In genomic region chr14:95699397-95699796, GRCh38 we compare ENCODE assay signal across 14 cellular contexts. TPM values are rescaled to one million over a fixed set of nuclear protein-coding genes. Genes with fewer than 3 reads are reported as not detected.
DNase-seq lines count a peak whose midpoint lies in the region; ATAC-seq and TF ChIP-seq lines count a peak whose summit lies in the region.
"Had no signal": no experiment of that assay in that cellular context is flagged by ENCODE, and none has a peak within 500 bp of the region (broad histone marks: within the 10 kb centered on the region; RNA-seq: fewer than 3 reads in every experiment).

No MANE protein-coding gene starts in this region.

- H3K9ac ChIP-seq in neuronal stem cell (ENCODE audit: low read depth, low read length, poor library complexity), result no peak overlapping the region

- H3K9me3 ChIP-seq in psoas muscle (no peaks in the 10 kb centered on the region), neuronal stem cell (replicated peaks in 1 of 2; ENCODE audit: control insufficient read depth in 2 of 2, insufficient read depth in 1 of 2, low read depth in 1 of 2, low read length in 2 of 2) (no peaks in the 10 kb centered on the region)
- H3K9me3 ChIP-seq: gastrocnemius medialis had no signal

- no peak overlapping the region for H3K4ac ChIP-seq in neuronal stem cell (ENCODE audit: low read length)

- H3K18ac ChIP-seq in neuronal stem cell (ENCODE audit: low read length), result no peak overlapping the region

- H3K36me3 ChIP-seq in psoas muscle (ENCODE audit: insufficient read depth in 1 of 2, low read depth in 1 of 2) (no peaks in the 10 kb centered on the region), neuronal stem cell (replicated peaks in 1 of 2; ENCODE audit: control insufficient read depth in 2 of 2, insufficient read depth in 2 of 2, low read length in 2 of 2) (no peaks in the 10 kb centered on the region)
- H3K36me3 ChIP-seq: gastrocnemius medialis had no signal

- H3K4me3 ChIP-seq in GM08714 (ENCODE audit: low read length), result peak overlapping the region; percentile 15; the same call in 1 of the 2 replicates
- no peak overlapping the region for H3K4me3 ChIP-seq in psoas muscle
- no peak overlapping the region for H3K4me3 ChIP-seq in neuronal stem cell (ENCODE audit: low read length in 2 of 2)
- H3K4me3 ChIP-seq: gastrocnemius medialis had no signal

- WGBS in psoas muscle, 3 donors, result 52 to 62% (median 56%) methylated on average over 4 of the region's 4 CpGs
- WGBS in neuronal stem cell (ENCODE audit: extremely low coverage in 2 of 2, insufficient read length in 2 of 2, insufficient replicate concordance in 1 of 2), 2 donors, result no CpG with 5 or more reads among the region's 4 CpGs

- no peak overlapping the region for H2BK15ac ChIP-seq in neuronal stem cell (ENCODE audit: low read length)

- H3K4me2 ChIP-seq in neuronal stem cell (ENCODE audit: insufficient read depth, low read length, poor library complexity, severe bottlenecking), result no peak overlapping the region

- no peak overlapping the region for H2BK5ac ChIP-seq in neuronal stem cell (ENCODE audit: low read length)

- no peak overlapping the region for H2BK12ac ChIP-seq in neuronal stem cell (ENCODE audit: low read length)

- no peaks in the 10 kb centered on the region for H3K79me1 ChIP-seq in neuronal stem cell (ENCODE audit: low read depth, low read length)

- H2BK120ac ChIP-seq in neuronal stem cell (ENCODE audit: low read depth, low read length), result no peak overlapping the region

- no peak overlapping the region for H4K91ac ChIP-seq in neuronal stem cell (ENCODE audit: low read depth, low read length, poor library complexity)

- peaks cover 0 to 22% (median 2%) of the 10 kb centered on the region in 3 donors for H3K27me3 ChIP-seq in psoas muscle (ENCODE audit: insufficient read depth in 3 of 3, low read length in 2 of 3)
- H3K27me3 ChIP-seq in neuronal stem cell (ENCODE audit: control insufficient read depth in 3 of 3, insufficient read depth in 3 of 3, low read depth in 1 of 3, low read length in 3 of 3), result peaks cover 0 to 2% (median 0%) of the 10 kb centered on the region in 3 experiments

- H3K23ac ChIP-seq in neuronal stem cell (ENCODE audit: low read depth, low read length, poor library complexity), result no peak overlapping the region

- no peaks in the 10 kb centered on the region for H3K9me3 Mint-ChIP-seq in activated naive CD8-positive, alpha-beta T cell treated with anti-CD3 and anti-CD28 coated beads for 36 hours
- H3K9me3 Mint-ChIP-seq: T-helper 1 cell treated with Interleukin-12 subunit alpha and Interleukin-12 subunit beta and Interleukin-4 antibody, amounts not matched to agents 30 μg/mL and 1 μg/mL, for 36 hours had no signal

- ATAC-seq in GM19372 (IDR thresholded peaks at IDR 0.05; ENCODE audit: low read depth, unreplicated experiment), result peak; percentile 39
- peak; percentile 59 for ATAC-seq in HG02852 (IDR thresholded peaks at IDR 0.05; ENCODE audit: unreplicated experiment)
- no peak for ATAC-seq in psoas muscle
- ATAC-seq: gastrocnemius medialis had no signal

- peak overlapping the region; percentile 38 for H3K27ac Mint-ChIP-seq in activated naive CD8-positive, alpha-beta T cell treated with anti-CD3 and anti-CD28 coated beads for 36 hours
- H3K27ac Mint-ChIP-seq: HFFc6; mesothelial cell of epicardium; T-helper 1 cell treated with Interleukin-12 subunit alpha and Interleukin-12 subunit beta and Interleukin-4 antibody, amounts not matched to agents 30 μg/mL and 1 μg/mL, for 36 hours had no signal

- no peak overlapping the region for H2AFZ ChIP-seq in neuronal stem cell (ENCODE audit: low read length)

- H3K4me1 ChIP-seq in psoas muscle (no peaks in the 10 kb centered on the region), neuronal stem cell (ENCODE audit: control insufficient read depth in 2 of 2, insufficient read depth in 1 of 2, low read depth in 1 of 2, low read length in 2 of 2) (no peaks in the 10 kb centered on the region)
- H3K4me1 ChIP-seq: gastrocnemius medialis had no signal

- no peak overlapping the region for H3K27ac ChIP-seq in psoas muscle
- H3K27ac ChIP-seq in neuronal stem cell (replicated peaks; ENCODE audit: low read length), result no peak overlapping the region
- H3K27ac ChIP-seq: gastrocnemius medialis had no signal

- H3K27me3 Mint-ChIP-seq in activated naive CD8-positive, alpha-beta T cell treated with anti-CD3 and anti-CD28 coated beads for 36 hours, result peaks cover 39% of the 10 kb centered on the region

- no peak overlapping the region for H3K4me3 Mint-ChIP-seq in activated naive CD8-positive, alpha-beta T cell treated with anti-CD3 and anti-CD28 coated beads for 36 hours
- H3K4me3 Mint-ChIP-seq: HFFc6; mesothelial cell of epicardium; T-helper 1 cell treated with Interleukin-12 subunit alpha and Interleukin-12 subunit beta and Interleukin-4 antibody, amounts not matched to agents 30 μg/mL and 1 μg/mL, for 36 hours had no signal

- no peak for DNase-seq in activated naive CD8-positive, alpha-beta T cell treated with anti-CD3 and anti-CD28 coated beads for 36 hours
- DNase-seq in SW480 (ENCODE audit: low spot score) (no peak), SIG-M5 treated with dmso at 0.1 percent for 504 hours (lab: John Stamatoyannopoulos, UW; ENCODE audit: unreplicated experiment) (no peak), psoas muscle (no peak), neuronal stem cell (ENCODE audit: low spot score) (no peak)
- DNase-seq: activated CD4-positive, alpha-beta T cell treated with anti-CD3 and anti-CD28 coated beads, Interleukin-2, amount 50 U/mL, for 4 hours; gastrocnemius medialis; HFFc6 had no signal

- intact Hi-C loops in psoas muscle (cut with DNase I), result no loop called here

- H3K4me1 Mint-ChIP-seq in activated naive CD8-positive, alpha-beta T cell treated with anti-CD3 and anti-CD28 coated beads for 36 hours, result peaks cover 11% of the 10 kb centered on the region

- H4K8ac ChIP-seq in neuronal stem cell (ENCODE audit: low read depth, low read length), result no peak overlapping the region

- TF ChIP-seq CTCF in psoas muscle (IDR thresholded peaks at IDR 0.05), result no peak

- H2AK5ac ChIP-seq in neuronal stem cell (ENCODE audit: low read depth, low read length), result no peak overlapping the region

- H3K14ac ChIP-seq in neuronal stem cell (ENCODE audit: low read length), result no peak overlapping the region

- H3K36me3 Mint-ChIP-seq in activated naive CD8-positive, alpha-beta T cell treated with anti-CD3 and anti-CD28 coated beads for 36 hours, result no peaks in the 10 kb centered on the region
- H3K36me3 Mint-ChIP-seq: mesothelial cell of epicardium had no signal

RNA-seq across cellular contexts. Expression of gene TCL1B, which starts 13.2 kb away (rescaled TPM):
- total RNA-seq in activated naive CD8-positive, alpha-beta T cell treated with anti-CD3 and anti-CD28 coated beads for 36 hours, result not detected
- not detected for total RNA-seq in psoas muscle
- polyA plus RNA-seq in psoas muscle, result not detected
- 0.06 TPM for polyA plus RNA-seq in neuronal stem cell (2013, experiment 1 of 2)
- polyA plus RNA-seq in neuronal stem cell (2013, experiment 2 of 2), result 0.18 TPM
- total RNA-seq: gastrocnemius medialis, HFFc6, mesothelial cell of epicardium, posterior vena cava had no signal

RNA-seq across cellular contexts. Expression of gene TCL1A, which starts 14.5 kb away (rescaled TPM):
- 1 to 10 TPM; 2.8 to 3.0 TPM for total RNA-seq in activated naive CD8-positive, alpha-beta T cell treated with anti-CD3 and anti-CD28 coated beads for 36 hours
- total RNA-seq in psoas muscle, result under 1 TPM in 1 of 4 donors, not detected in 3; 0.48 TPM
- under 1 TPM in 2 of 3 donors, not detected in 1; 0.05 to 0.17 TPM for polyA plus RNA-seq in psoas muscle
- 0.07 TPM for polyA plus RNA-seq in neuronal stem cell (2013, experiment 1 of 2)
- 0.06 TPM for polyA plus RNA-seq in neuronal stem cell (2013, experiment 2 of 2)
- total RNA-seq: gastrocnemius medialis, HFFc6, mesothelial cell of epicardium had no signal

Comparison
In these comparisons a context has a peak if more than half of its experiments do, and no peak if none do; other contexts are left out.
1. ATAC-seq: peak in GM19372 (single experiment) and HG02852 (single experiment); none in psoas muscle (0 of 4).